ENCODE assay signal across 11 cellular contexts in genomic region chr11:102469196-102469821, GRCh38. TPM values are rescaled to one million over a fixed set of nuclear protein-coding genes. Genes with fewer than 3 reads are reported as not detected.
DNase-seq lines count a peak whose midpoint lies in the region; ATAC-seq, FAIRE-seq and TF ChIP-seq lines count a peak whose summit lies in the region.
"Had no signal": no experiment of that assay in that cellular context is flagged by ENCODE, and none has a peak within 500 bp of the region (broad histone marks: within the 10 kb centered on the region; RNA-seq: fewer than 3 reads in every experiment).

No MANE protein-coding gene starts in this region.

- H3K27me3 Mint-ChIP-seq in astrocyte (ENCODE audit: low read depth, unreplicated experiment): no peaks in the 10 kb centered on the region

- ATAC-seq in Right ventricle myocardium inferior: no peak
- no peak for ATAC-seq in GM21381 (IDR thresholded peaks at IDR 0.05; ENCODE audit: unreplicated experiment)

- H3K27me3 ChIP-seq in cardiac muscle cell (no peaks in the 10 kb centered on the region), astrocyte (ENCODE audit: insufficient read depth, low read length) (no peaks in the 10 kb centered on the region), mesenchymal stem cell (ENCODE audit: control insufficient read depth in 1 of 2, insufficient read depth in 1 of 2, low read length in 2 of 2) (no peaks in the 10 kb centered on the region), transverse colon (no peaks in the 10 kb centered on the region)

- H2AFZ ChIP-seq in astrocyte (ENCODE audit: low read depth, low read length) (peak overlapping the region; percentile 21), mesenchymal stem cell (ENCODE audit: low read depth, low read length) (no peak overlapping the region)

- no peak overlapping the region for H4K8ac ChIP-seq in mesenchymal stem cell (ENCODE audit: low read length)

- no peak overlapping the region for H3K4me3 Mint-ChIP-seq in astrocyte (ENCODE audit: unreplicated experiment)

- peak overlapping the region in 1 of 2 experiments; percentile 43 for H3K4ac ChIP-seq in mesenchymal stem cell (ENCODE audit: low read depth in 1 of 2, low read length in 2 of 2)

- H3K4me1 ChIP-seq in cardiac muscle cell (ENCODE audit: low read depth): no peaks in the 10 kb centered on the region
- H3K4me1 ChIP-seq in astrocyte (ENCODE audit: insufficient read depth, low read length): peaks cover 6% of the 10 kb centered on the region
- H3K4me1 ChIP-seq in mesenchymal stem cell (ENCODE audit: control insufficient read depth, insufficient read depth, low read depth, low read length): peaks cover 5% of the 10 kb centered on the region
- peaks cover 29 to 72% (median 44%) of the 10 kb centered on the region in 4 donors for H3K4me1 ChIP-seq in transverse colon

- no peak overlapping the region for H3K23ac ChIP-seq in mesenchymal stem cell (ENCODE audit: low read length in 2 of 2)

- peak overlapping the region in 1 of 2 experiments; percentile 11 for H3K18ac ChIP-seq in mesenchymal stem cell (ENCODE audit: low read depth in 1 of 2, low read length in 2 of 2)

- TF ChIP-seq CTCF in cardiac muscle cell (IDR thresholded peaks at IDR 0.05; ENCODE audit: low read depth, low read length) (no peak), astrocyte (IDR thresholded peaks at IDR 0.05; ENCODE audit: insufficient read depth, low read depth, low read length) (no peak), transverse colon (IDR thresholded peaks at IDR 0.05) (no peak)

- intact Hi-C loops in Right ventricle myocardium inferior (cut with DNase I) (no loop called here), transverse colon (cut with DNase I; ENCODE audit: low total_unique reads) (no loop called here)

- H2BK15ac ChIP-seq in mesenchymal stem cell (ENCODE audit: low read depth, poor library complexity, severe bottlenecking): no peak overlapping the region

- H2BK120ac ChIP-seq in mesenchymal stem cell (ENCODE audit: low read depth, low read length): no peak overlapping the region

- no peak overlapping the region for H3K27ac Mint-ChIP-seq in astrocyte (ENCODE audit: unreplicated experiment)

- 76% methylated on average over 8 of the region's 8 CpGs for WGBS in mesenchymal stem cell
- WGBS in transverse colon (ENCODE audit: low coverage in 1 of 2), 2 donors: 70 to 83% methylated on average over 6 to 8 of the region's 8 CpGs

- H3K27ac ChIP-seq in cardiac muscle cell (no peak overlapping the region), astrocyte (ENCODE audit: low read depth, low read length) (no peak overlapping the region), mesenchymal stem cell (ENCODE audit: low read length, poor library complexity, severe bottlenecking) (peak overlapping the region; percentile 9), transverse colon (peak overlapping the region; percentile 66 to 80 (median 68))

- no peak overlapping the region for H2BK5ac ChIP-seq in mesenchymal stem cell (ENCODE audit: low read depth, low read length, poor library complexity, severe bottlenecking)

- H2BK12ac ChIP-seq in mesenchymal stem cell (ENCODE audit: low read length in 2 of 2): peak overlapping the region in 1 of 2 experiments; percentile 29

- no peaks in the 10 kb centered on the region for H3K79me1 ChIP-seq in mesenchymal stem cell (replicated peaks; ENCODE audit: low read length, poor library complexity, severe bottlenecking)

- FAIRE-seq in astrocyte (lab: Jason Lieb, UNC): no peak

- H3K14ac ChIP-seq in mesenchymal stem cell (ENCODE audit: low read length in 2 of 2): no peak overlapping the region

- H3K36me3 Mint-ChIP-seq in astrocyte (ENCODE audit: low read depth, unreplicated experiment): no peaks in the 10 kb centered on the region

- TF ChIP-seq EP300 in transverse colon (IDR thresholded peaks at IDR 0.05; ENCODE audit: low read depth): no peak

- H3K36me3 ChIP-seq in cardiac muscle cell (no peaks in the 10 kb centered on the region), astrocyte (ENCODE audit: insufficient read depth, low read length) (no peaks in the 10 kb centered on the region), mesenchymal stem cell (ENCODE audit: control insufficient read depth in 1 of 2, insufficient read depth in 2 of 2, low read depth in 1 of 2, low read length in 2 of 2) (no peaks in the 10 kb centered on the region), transverse colon (no peaks in the 10 kb centered on the region)

- no peak overlapping the region for H4K91ac ChIP-seq in mesenchymal stem cell (ENCODE audit: low read length)

- H4K20me1 ChIP-seq in astrocyte (ENCODE audit: insufficient read depth, low read length): no peaks in the 10 kb centered on the region

- in situ Hi-C loops in transverse colon (cut with MboI; ENCODE audit: low pct_ligation_motif_present in 1 of 4, low pct_unique_long_range_greater_than_20kb in 1 of 4, low sequenced_read_pairs in 3 of 4): no loop called here

- DNase-seq in cardiac muscle cell (ENCODE audit: low read depth in 1 of 2, low spot score in 1 of 2) (peak; percentile 27 to 50), Right ventricle myocardium inferior (ENCODE audit: missing footprints) (no peak), astrocyte (ENCODE audit: low read depth) (peak; percentile 56), mesenchymal stem cell (peak; percentile 40), transverse colon (no peak), NCI-H2081 treated with DMSO at 0.1 percent for 48 hours (lab: John Stamatoyannopoulos, UW) (no peak), NCI-H526 (lab: John Stamatoyannopoulos, UW) (no peak)
- DNase-seq: NCI-H1436, occipital lobe had no signal

- H3K9ac ChIP-seq in astrocyte (ENCODE audit: low read length): no peak overlapping the region
- peak overlapping the region; percentile 54 for H3K9ac ChIP-seq in mesenchymal stem cell (ENCODE audit: low read length)

- no peaks in the 10 kb centered on the region for H3K79me2 ChIP-seq in astrocyte (ENCODE audit: insufficient read depth, low read length)

- H3K4me3 ChIP-seq in cardiac muscle cell (no peak overlapping the region), astrocyte (ENCODE audit: insufficient read depth, low read depth, low read length) (no peak overlapping the region), mesenchymal stem cell (ENCODE audit: insufficient read depth in 1 of 2, low read depth in 1 of 2, low read length in 2 of 2) (peak overlapping the region in 1 of 2 experiments; percentile 13), transverse colon (no peak overlapping the region)
- H3K4me3 ChIP-seq: coronary artery had no signal

- no peak for TF ChIP-seq POLR2A in transverse colon (IDR thresholded peaks at IDR 0.05)

- no peaks in the 10 kb centered on the region for H3K9me3 ChIP-seq in cardiac muscle cell (ENCODE audit: low read depth)
- no peaks in the 10 kb centered on the region for H3K9me3 ChIP-seq in astrocyte (ENCODE audit: insufficient read depth, low read depth, low read length)
- H3K9me3 ChIP-seq in mesenchymal stem cell (ENCODE audit: control insufficient read depth, low read length): no peaks in the 10 kb centered on the region
- no peaks in the 10 kb centered on the region for H3K9me3 ChIP-seq in transverse colon

- H2AK5ac ChIP-seq in mesenchymal stem cell (ENCODE audit: low read length, severe bottlenecking): peak overlapping the region; percentile 31

- H3K9me3 Mint-ChIP-seq in astrocyte (ENCODE audit: unreplicated experiment): no peaks in the 10 kb centered on the region

- H3K4me2 ChIP-seq in astrocyte (ENCODE audit: low read length) (peak overlapping the region; percentile 40), mesenchymal stem cell (ENCODE audit: low read length, poor library complexity, severe bottlenecking) (no peak overlapping the region)

- peaks cover 7% of the 10 kb centered on the region for H3K4me1 Mint-ChIP-seq in astrocyte (ENCODE audit: low read depth, unreplicated experiment)

RNA-seq across cellular contexts. Expression of gene TMEM123, which starts 16.7 kb away (rescaled TPM):
- total RNA-seq in cardiac muscle cell (82.2 and 86.3 TPM in 2 replicates), Right ventricle myocardium inferior (80.0 TPM), astrocyte (218 and 234 TPM in 2 replicates), transverse colon (100 to 1,000 TPM in 2 of 4 donors, 10 to 100 TPM in 2; 55.4 to 137 (median 104) TPM)
- polyA plus RNA-seq in cardiac muscle cell: 92.6 and 142 TPM in 2 replicates
- 88.9 TPM for polyA plus RNA-seq in mesenchymal stem cell (2013, experiment 1 of 2)
- 102 TPM for polyA plus RNA-seq in mesenchymal stem cell (2013, experiment 2 of 2)

Comparison
In these comparisons a context has a peak if more than half of its experiments do, and no peak if none do; other contexts are left out.
1. DNase-seq: peak in cardiac muscle cell (2 of 2), astrocyte (single experiment) and mesenchymal stem cell (single experiment); none in Right ventricle myocardium inferior (single experiment), transverse colon (single experiment), NCI-H2081 treated with DMSO at 0.1 percent for 48 hours (single experiment) and NCI-H526 (0 of 2).
2. H3K27ac ChIP-seq: peak in mesenchymal stem cell (single experiment) and transverse colon (4 of 4); none in cardiac muscle cell (single experiment) and astrocyte (single experiment).